9 cellular contexts compared by ENCODE assay signal in the genomic region with DNA sequence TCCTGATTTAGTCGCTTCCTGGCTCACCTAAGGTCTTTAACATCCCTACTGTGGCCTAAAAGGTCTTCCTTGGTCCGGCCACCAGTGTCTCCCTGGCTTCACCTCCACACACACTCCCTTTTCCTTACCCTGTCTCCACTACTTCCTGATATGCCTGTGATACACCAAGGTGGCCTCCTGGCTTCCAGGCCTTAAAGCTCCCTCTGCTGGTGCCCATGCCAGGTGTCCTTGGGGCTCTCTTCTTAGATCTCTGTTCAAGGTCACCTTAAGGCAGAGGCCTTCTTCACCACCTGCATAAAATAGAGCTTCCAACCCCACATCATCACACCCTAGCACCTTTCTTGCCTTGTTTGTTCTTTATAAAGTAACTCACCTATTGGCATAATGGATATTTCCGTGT.
DNase-seq lines count a peak whose midpoint lies in the region; ATAC-seq, FAIRE-seq and TF ChIP-seq lines count a peak whose summit lies in the region.
"Had no signal": no experiment of that assay in that cellular context is flagged by ENCODE, and none has a peak within 500 bp of the region (broad histone marks: within the 10 kb centered on the region; RNA-seq: fewer than 3 reads in every experiment).

No MANE protein-coding gene starts in this region.

- H3K9me3 Mint-ChIP-seq in activated naive CD4-positive, alpha-beta T cell treated with anti-CD3 and anti-CD28 coated beads, Interleukin-2, amount 50 U/mL, for 72 hours: peaks cover 0 to 9% of the 10 kb centered on the region in 2 donors

- DNase-seq in D721Med (ENCODE audit: insufficient read length, low spot score) (no peak), RKO (ENCODE audit: low spot score) (peak; percentile 3), iPS-NIHi11 (ENCODE audit: low spot score) (peak; percentile 78), kidney glomerular epithelial cell (lab: John Stamatoyannopoulos, UW) (no peak), NCI-H226 (no peak)
- DNase-seq in activated naive CD4-positive, alpha-beta T cell treated with anti-CD3 and anti-CD28 coated beads, Interleukin-2, amount 50 U/mL, for 72 hours (ENCODE audit: low spot score in 2 of 2): no peak

- no peak overlapping the region for H3K27ac Mint-ChIP-seq in activated naive CD4-positive, alpha-beta T cell treated with anti-CD3 and anti-CD28 coated beads, Interleukin-2, amount 50 U/mL, for 72 hours

- TF ChIP-seq RAD21 in Ishikawa (IDR thresholded peaks at IDR 0.05; ENCODE audit: low read depth): 0 out of 2 replicates have a peak, but pooled peaks have one; percentile 21

- no peak for TF ChIP-seq EP300 in Ishikawa (IDR thresholded peaks at IDR 0.05; ENCODE audit: borderline replicate concordance)

- H3K36me3 Mint-ChIP-seq in activated naive CD4-positive, alpha-beta T cell treated with anti-CD3 and anti-CD28 coated beads, Interleukin-2, amount 50 U/mL, for 72 hours: no peaks in the 10 kb centered on the region

- no peak for ATAC-seq in activated naive CD4-positive, alpha-beta T cell treated with anti-CD3 and anti-CD28 coated beads, Interleukin-2, amount 50 U/mL, for 72 hours
- ATAC-seq in HG02623 (IDR thresholded peaks at IDR 0.05; ENCODE audit: unreplicated experiment): no peak

- FAIRE-seq in D721Med (lab: Jason Lieb, UNC): no peak
- FAIRE-seq: TTC549 had no signal

- peak; percentile 24 for TF ChIP-seq CTCF in D721Med (IDR thresholded peaks at IDR 0.05; ENCODE audit: insufficient read depth, missing control alignments)

TF ChIP-seq in Ishikawa, 13 proteins besides CTCF, POLR2A, EP300 and RAD21:
- no peak for TF ChIP-seq TCF12 (IDR thresholded peaks at IDR 0.05; ENCODE audit: low read depth)
- TF ChIP-seq EGR1 (IDR thresholded peaks at IDR 0.05): no peak
- TF ChIP-seq ZBTB7A (IDR thresholded peaks at IDR 0.05; ENCODE audit: low read depth): no peak
- no peak for TF ChIP-seq YY1 (IDR thresholded peaks at IDR 0.05; ENCODE audit: low read depth)
- TF ChIP-seq TEAD4 (IDR thresholded peaks at IDR 0.05): no peak
- no peak for TF ChIP-seq NFIC (IDR thresholded peaks at IDR 0.05)
- TF ChIP-seq, protein P1, sequence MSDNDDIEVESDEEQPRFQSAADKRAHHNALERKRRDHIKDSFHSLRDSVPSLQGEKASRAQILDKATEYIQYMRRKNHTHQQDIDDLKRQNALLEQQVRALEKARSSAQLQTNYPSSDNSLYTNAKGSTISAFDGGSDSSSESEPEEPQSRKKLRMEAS (IDR thresholded peaks at IDR 0.05): no peak

Comparison
In these comparisons a context has a peak if more than half of its experiments do, and no peak if none do; other contexts are left out.
1. DNase-seq: peak in RKO (single experiment) and iPS-NIHi11 (single experiment); none in D721Med (single experiment), kidney glomerular epithelial cell (single experiment), NCI-H226 (single experiment) and activated naive CD4-positive, alpha-beta T cell treated with anti-CD3 and anti-CD28 coated beads, Interleukin-2, amount 50 U/mL, for 72 hours (0 of 2).